In genomic region chr6:4021133-4021861, GRCh38 we compare ENCODE assay signal across 1 cellular context.
TF ChIP-seq lines count a peak whose summit lies in the region.

No MANE protein-coding gene starts in this region.

TF ChIP-seq in K562, 482 proteins besides CTCF, POLR2A, EP300 and RAD21 (continued from another document and continues in another):
- TF ChIP-seq GABPA (tag; conservative IDR thresholded peaks at IDR 0.05; ENCODE audit: low read depth) = peak; percentile 97
- TF ChIP-seq ZBED1 (IDR thresholded peaks at IDR 0.05) = 0 out of 2 replicates have a peak, but pooled peaks have one; percentile 23
- TF ChIP-seq CREB1 (IDR thresholded peaks at IDR 0.05) = peak; percentile 79
- TF ChIP-seq CREB1 (CRISPR knock-in tag; IDR thresholded peaks at IDR 0.05) = peak; percentile 41
- peak; percentile 7 for TF ChIP-seq NEUROD1 (IDR thresholded peaks at IDR 0.05; ENCODE audit: borderline replicate concordance, low read depth, low read length, partially characterized antibody)
- TF ChIP-seq KDM2B (CRISPR knock-in tag; IDR thresholded peaks at IDR 0.05) = no peak
- TF ChIP-seq HEY1 (CRISPR knock-in tag; IDR thresholded peaks at IDR 0.05; ENCODE audit: borderline replicate concordance) = no peak
- TF ChIP-seq FOSL1 (tag; conservative IDR thresholded peaks at IDR 0.05) = 0 out of 2 replicates have a peak, but pooled peaks have one; percentile 25
- TF ChIP-seq CHD1 (IDR thresholded peaks at IDR 0.05; ENCODE audit: low read length) = peak; percentile 99
- TF ChIP-seq, protein P1, sequence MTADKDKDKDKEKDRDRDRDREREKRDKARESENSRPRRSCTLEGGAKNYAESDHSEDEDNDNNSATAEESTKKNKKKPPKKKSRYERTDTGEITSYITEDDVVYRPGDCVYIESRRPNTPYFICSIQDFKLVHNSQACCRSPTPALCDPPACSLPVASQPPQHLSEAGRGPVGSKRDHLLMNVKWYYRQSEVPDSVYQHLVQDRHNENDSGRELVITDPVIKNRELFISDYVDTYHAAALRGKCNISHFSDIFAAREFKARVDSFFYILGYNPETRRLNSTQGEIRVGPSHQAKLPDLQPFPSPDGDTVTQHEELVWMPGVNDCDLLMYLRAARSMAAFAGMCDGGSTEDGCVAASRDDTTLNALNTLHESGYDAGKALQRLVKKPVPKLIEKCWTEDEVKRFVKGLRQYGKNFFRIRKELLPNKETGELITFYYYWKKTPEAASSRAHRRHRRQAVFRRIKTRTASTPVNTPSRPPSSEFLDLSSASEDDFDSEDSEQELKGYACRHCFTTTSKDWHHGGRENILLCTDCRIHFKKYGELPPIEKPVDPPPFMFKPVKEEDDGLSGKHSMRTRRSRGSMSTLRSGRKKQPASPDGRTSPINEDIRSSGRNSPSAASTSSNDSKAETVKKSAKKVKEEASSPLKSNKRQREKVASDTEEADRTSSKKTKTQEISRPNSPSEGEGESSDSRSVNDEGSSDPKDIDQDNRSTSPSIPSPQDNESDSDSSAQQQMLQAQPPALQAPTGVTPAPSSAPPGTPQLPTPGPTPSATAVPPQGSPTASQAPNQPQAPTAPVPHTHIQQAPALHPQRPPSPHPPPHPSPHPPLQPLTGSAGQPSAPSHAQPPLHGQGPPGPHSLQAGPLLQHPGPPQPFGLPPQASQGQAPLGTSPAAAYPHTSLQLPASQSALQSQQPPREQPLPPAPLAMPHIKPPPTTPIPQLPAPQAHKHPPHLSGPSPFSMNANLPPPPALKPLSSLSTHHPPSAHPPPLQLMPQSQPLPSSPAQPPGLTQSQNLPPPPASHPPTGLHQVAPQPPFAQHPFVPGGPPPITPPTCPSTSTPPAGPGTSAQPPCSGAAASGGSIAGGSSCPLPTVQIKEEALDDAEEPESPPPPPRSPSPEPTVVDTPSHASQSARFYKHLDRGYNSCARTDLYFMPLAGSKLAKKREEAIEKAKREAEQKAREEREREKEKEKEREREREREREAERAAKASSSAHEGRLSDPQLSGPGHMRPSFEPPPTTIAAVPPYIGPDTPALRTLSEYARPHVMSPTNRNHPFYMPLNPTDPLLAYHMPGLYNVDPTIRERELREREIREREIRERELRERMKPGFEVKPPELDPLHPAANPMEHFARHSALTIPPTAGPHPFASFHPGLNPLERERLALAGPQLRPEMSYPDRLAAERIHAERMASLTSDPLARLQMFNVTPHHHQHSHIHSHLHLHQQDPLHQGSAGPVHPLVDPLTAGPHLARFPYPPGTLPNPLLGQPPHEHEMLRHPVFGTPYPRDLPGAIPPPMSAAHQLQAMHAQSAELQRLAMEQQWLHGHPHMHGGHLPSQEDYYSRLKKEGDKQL (CRISPR knock-in tag; IDR thresholded peaks at IDR 0.05; ENCODE audit: borderline replicate concordance) = peak; percentile 94; the same call in 1 of the 2 replicates
- peak; percentile 79 for TF ChIP-seq HMGN3 (IDR thresholded peaks at IDR 0.05; ENCODE audit: borderline replicate concordance, extremely low read depth, insufficient read length, low read depth, low read length)
- TF ChIP-seq MYC (IDR thresholded peaks at IDR 0.05; ENCODE audit: low read depth, low read length) = peak; percentile 82
- 0 out of 2 replicates have a peak, but pooled peaks have one; percentile 27 for TF ChIP-seq MYC (CRISPR knock-in tag; IDR thresholded peaks at IDR 0.05; ENCODE audit: borderline replicate concordance, low read depth)
- 0 out of 4 replicates have a peak, but pooled peaks of 1 of the 2 experiments have one; percentile 47 for TF ChIP-seq RCOR1 (IDR thresholded peaks at IDR 0.05; ENCODE audit: borderline replicate concordance in 1 of 2, low read depth in 2 of 2, low read length in 2 of 2)
- 0 out of 2 replicates have a peak, but pooled peaks have one; percentile 2 for TF ChIP-seq TCF3 (CRISPR knock-in tag; IDR thresholded peaks at IDR 0.05)
- peak; percentile 54 for TF ChIP-seq EGR1 (conservative IDR thresholded peaks at IDR 0.05)
- TF ChIP-seq, protein P2, sequence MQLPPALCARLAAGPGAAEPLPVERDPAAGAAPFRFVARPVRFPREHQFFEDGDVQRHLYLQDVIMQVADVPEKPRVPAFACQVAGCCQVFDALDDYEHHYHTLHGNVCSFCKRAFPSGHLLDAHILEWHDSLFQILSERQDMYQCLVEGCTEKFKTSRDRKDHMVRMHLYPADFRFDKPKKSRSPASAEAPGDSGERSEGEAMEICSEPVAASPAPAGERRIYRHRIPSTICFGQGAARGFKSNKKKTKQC (CRISPR knock-in tag; IDR thresholded peaks at IDR 0.05) = peak; percentile 96
- peak in 1 of 2 experiments; percentile 44 for TF ChIP-seq AFF1 (IDR thresholded peaks at IDR 0.05; ENCODE audit: low read depth in 1 of 2, partially characterized antibody in 2 of 2)
- TF ChIP-seq HMGXB4 (CRISPR knock-in tag; IDR thresholded peaks at IDR 0.05) = peak; percentile 89; the same call in 1 of the 2 replicates
- TF ChIP-seq ZNF124 (CRISPR knock-in tag; IDR thresholded peaks at IDR 0.05) = no peak
- no peak for TF ChIP-seq KHSRP (IDR thresholded peaks at IDR 0.05)
- TF ChIP-seq MAZ (CRISPR knock-in tag; conservative IDR thresholded peaks at IDR 0.05 in 1 of 2, IDR thresholded peaks at IDR 0.05 in 1 of 2) = peak; percentile 70 to 76; a peak in 3 of 4 replicates
- TF ChIP-seq, protein P3, sequence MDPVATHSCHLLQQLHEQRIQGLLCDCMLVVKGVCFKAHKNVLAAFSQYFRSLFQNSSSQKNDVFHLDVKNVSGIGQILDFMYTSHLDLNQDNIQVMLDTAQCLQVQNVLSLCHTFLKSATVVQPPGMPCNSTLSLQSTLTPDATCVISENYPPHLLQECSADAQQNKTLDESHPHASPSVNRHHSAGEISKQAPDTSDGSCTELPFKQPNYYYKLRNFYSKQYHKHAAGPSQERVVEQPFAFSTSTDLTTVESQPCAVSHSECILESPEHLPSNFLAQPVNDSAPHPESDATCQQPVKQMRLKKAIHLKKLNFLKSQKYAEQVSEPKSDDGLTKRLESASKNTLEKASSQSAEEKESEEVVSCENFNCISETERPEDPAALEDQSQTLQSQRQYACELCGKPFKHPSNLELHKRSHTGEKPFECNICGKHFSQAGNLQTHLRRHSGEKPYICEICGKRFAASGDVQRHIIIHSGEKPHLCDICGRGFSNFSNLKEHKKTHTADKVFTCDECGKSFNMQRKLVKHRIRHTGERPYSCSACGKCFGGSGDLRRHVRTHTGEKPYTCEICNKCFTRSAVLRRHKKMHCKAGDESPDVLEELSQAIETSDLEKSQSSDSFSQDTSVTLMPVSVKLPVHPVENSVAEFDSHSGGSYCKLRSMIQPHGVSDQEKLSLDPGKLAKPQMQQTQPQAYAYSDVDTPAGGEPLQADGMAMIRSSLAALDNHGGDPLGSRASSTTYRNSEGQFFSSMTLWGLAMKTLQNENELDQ (CRISPR knock-in tag; IDR thresholded peaks at IDR 0.05; ENCODE audit: borderline replicate concordance) = no peak
- peak; percentile 65 for TF ChIP-seq HCFC1 (IDR thresholded peaks at IDR 0.05; ENCODE audit: low read depth, low read length)
- no peak; the same call in 1 of the 2 replicates for TF ChIP-seq PHF21A (IDR thresholded peaks at IDR 0.05; ENCODE audit: borderline replicate concordance, low read depth)
- TF ChIP-seq CGGBP1 (CRISPR knock-in tag; IDR thresholded peaks at IDR 0.05) = peak; percentile 79; the same call in 1 of the 2 replicates
- no peak for TF ChIP-seq HLTF (IDR thresholded peaks at IDR 0.05)
- no peak; a peak in 1 of 4 replicates for TF ChIP-seq FOXA3 (CRISPR knock-in tag; conservative IDR thresholded peaks at IDR 0.05 in 1 of 2, IDR thresholded peaks at IDR 0.05 in 1 of 2)
- TF ChIP-seq THAP12 (CRISPR knock-in tag; IDR thresholded peaks at IDR 0.05) = peak; percentile 60
- TF ChIP-seq, protein P4, sequence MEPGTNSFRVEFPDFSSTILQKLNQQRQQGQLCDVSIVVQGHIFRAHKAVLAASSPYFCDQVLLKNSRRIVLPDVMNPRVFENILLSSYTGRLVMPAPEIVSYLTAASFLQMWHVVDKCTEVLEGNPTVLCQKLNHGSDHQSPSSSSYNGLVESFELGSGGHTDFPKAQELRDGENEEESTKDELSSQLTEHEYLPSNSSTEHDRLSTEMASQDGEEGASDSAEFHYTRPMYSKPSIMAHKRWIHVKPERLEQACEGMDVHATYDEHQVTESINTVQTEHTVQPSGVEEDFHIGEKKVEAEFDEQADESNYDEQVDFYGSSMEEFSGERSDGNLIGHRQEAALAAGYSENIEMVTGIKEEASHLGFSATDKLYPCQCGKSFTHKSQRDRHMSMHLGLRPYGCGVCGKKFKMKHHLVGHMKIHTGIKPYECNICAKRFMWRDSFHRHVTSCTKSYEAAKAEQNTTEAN (CRISPR knock-in tag; IDR thresholded peaks at IDR 0.05) = 0 out of 2 replicates have a peak, but pooled peaks have one; percentile 50
- TF ChIP-seq ZNF436 (CRISPR knock-in tag; IDR thresholded peaks at IDR 0.05) = no peak
- TF ChIP-seq ETS2 (tag; IDR thresholded peaks at IDR 0.05; ENCODE audit: borderline replicate concordance, poor library complexity, severe bottlenecking) = no peak
- TF ChIP-seq, protein P5, sequence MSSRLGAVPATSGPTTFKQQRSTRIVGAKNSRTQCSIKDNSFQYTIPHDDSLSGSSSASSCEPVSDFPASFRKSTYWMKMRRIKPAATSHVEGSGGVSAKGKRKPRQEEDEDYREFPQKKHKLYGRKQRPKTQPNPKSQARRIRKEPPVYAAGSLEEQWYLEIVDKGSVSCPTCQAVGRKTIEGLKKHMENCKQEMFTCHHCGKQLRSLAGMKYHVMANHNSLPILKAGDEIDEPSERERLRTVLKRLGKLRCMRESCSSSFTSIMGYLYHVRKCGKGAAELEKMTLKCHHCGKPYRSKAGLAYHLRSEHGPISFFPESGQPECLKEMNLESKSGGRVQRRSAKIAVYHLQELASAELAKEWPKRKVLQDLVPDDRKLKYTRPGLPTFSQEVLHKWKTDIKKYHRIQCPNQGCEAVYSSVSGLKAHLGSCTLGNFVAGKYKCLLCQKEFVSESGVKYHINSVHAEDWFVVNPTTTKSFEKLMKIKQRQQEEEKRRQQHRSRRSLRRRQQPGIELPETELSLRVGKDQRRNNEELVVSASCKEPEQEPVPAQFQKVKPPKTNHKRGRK (tag; IDR thresholded peaks at IDR 0.05) = no peak
- peak; percentile 80 for TF ChIP-seq CCNT2 (IDR thresholded peaks at IDR 0.05; ENCODE audit: borderline replicate concordance, extremely low read depth, insufficient read length, low read depth, low read length)
- no peak for TF ChIP-seq EWSR1 (IDR thresholded peaks at IDR 0.05; ENCODE audit: borderline replicate concordance, low read depth, partially characterized antibody)
- TF ChIP-seq USF1 (CRISPR knock-in tag; IDR thresholded peaks at IDR 0.05) = peak; percentile 25; the same call in 1 of the 2 replicates
- TF ChIP-seq ZNF695 (CRISPR knock-in tag; IDR thresholded peaks at IDR 0.05) = no peak
